Comparison of ENCODE assay signal across 12 cellular contexts in genomic region chrX:44997282-44997813, GRCh38.
DNase-seq lines count a peak whose midpoint lies in the region; ATAC-seq and TF ChIP-seq lines count a peak whose summit lies in the region.
"Had no signal": no experiment of that assay in that cellular context is flagged by ENCODE, and none has a peak within 500 bp of the region (broad histone marks: within the 10 kb centered on the region; RNA-seq: fewer than 3 reads in every experiment).

No MANE protein-coding gene starts in this region.

- H3K27me3 Mint-ChIP-seq in T-helper 1 cell treated with Interleukin-12 subunit alpha and Interleukin-12 subunit beta and Interleukin-4 antibody, amounts not matched to agents 30 μg/mL and 1 μg/mL, for 36 hours (ENCODE audit: low read depth): no peaks in the 10 kb centered on the region
- no peaks in the 10 kb centered on the region for H3K27me3 Mint-ChIP-seq in progenitor cell of endocrine pancreas

- DNase-seq in T-helper 1 cell: no peak
- no peak for DNase-seq in activated naive CD4-positive, alpha-beta T cell treated with anti-CD3 and anti-CD28 coated beads, Interleukin-2, amount 50 U/mL, for 72 hours (ENCODE audit: low spot score in 2 of 2)
- DNase-seq in progenitor cell of endocrine pancreas (ENCODE audit: low spot score, unreplicated experiment): no peak
- no peak for DNase-seq in Right ventricle myocardium superior
- DNase-seq in posterior cingulate gyrus: no peak
- DNase-seq: 8988T, aorta, NCI-H1694 treated with DMSO at 0.1 percent for 48 hours, substantia nigra had no signal

- TF ChIP-seq CTCF in progenitor cell of endocrine pancreas (IDR thresholded peaks at IDR 0.05; ENCODE audit: unreplicated experiment): no peak

- H3K4me1 Mint-ChIP-seq in T-helper 1 cell treated with Interleukin-12 subunit alpha and Interleukin-12 subunit beta and Interleukin-4 antibody, amounts not matched to agents 30 μg/mL and 1 μg/mL, for 36 hours (ENCODE audit: low read depth): peaks cover 38% of the 10 kb centered on the region
- H3K4me1 Mint-ChIP-seq in progenitor cell of endocrine pancreas (ENCODE audit: low read depth): peaks cover 24% of the 10 kb centered on the region

- H3K9me3 Mint-ChIP-seq in T-helper 1 cell treated with Interleukin-12 subunit alpha and Interleukin-12 subunit beta and Interleukin-4 antibody, amounts not matched to agents 30 μg/mL and 1 μg/mL, for 36 hours: no peaks in the 10 kb centered on the region
- peaks cover 0 to 8% of the 10 kb centered on the region in 2 donors for H3K9me3 Mint-ChIP-seq in activated naive CD4-positive, alpha-beta T cell treated with anti-CD3 and anti-CD28 coated beads, Interleukin-2, amount 50 U/mL, for 72 hours
- peaks cover 47% of the 10 kb centered on the region for H3K9me3 Mint-ChIP-seq in progenitor cell of endocrine pancreas (ENCODE audit: low read depth)

- peak; percentile 17 for ATAC-seq in GM21717 (IDR thresholded peaks at IDR 0.05; ENCODE audit: unreplicated experiment)
- ATAC-seq in activated naive CD4-positive, alpha-beta T cell treated with anti-CD3 and anti-CD28 coated beads, Interleukin-2, amount 50 U/mL, for 72 hours: no peak
- ATAC-seq in Right ventricle myocardium superior (ENCODE audit: poor library complexity): no peak
- no peak for ATAC-seq in HG03108 (IDR thresholded peaks at IDR 0.05; ENCODE audit: unreplicated experiment)

- H3K4me3 Mint-ChIP-seq in T-helper 1 cell treated with Interleukin-12 subunit alpha and Interleukin-12 subunit beta and Interleukin-4 antibody, amounts not matched to agents 30 μg/mL and 1 μg/mL, for 36 hours: peak overlapping the region; percentile 36
- no peak overlapping the region for H3K4me3 Mint-ChIP-seq in progenitor cell of endocrine pancreas (ENCODE audit: low read depth)

- peaks cover 9% of the 10 kb centered on the region for H3K36me3 Mint-ChIP-seq in T-helper 1 cell treated with Interleukin-12 subunit alpha and Interleukin-12 subunit beta and Interleukin-4 antibody, amounts not matched to agents 30 μg/mL and 1 μg/mL, for 36 hours (ENCODE audit: low read depth)
- peaks cover 0 to 26% of the 10 kb centered on the region in 2 donors for H3K36me3 Mint-ChIP-seq in activated naive CD4-positive, alpha-beta T cell treated with anti-CD3 and anti-CD28 coated beads, Interleukin-2, amount 50 U/mL, for 72 hours
- peaks cover 28% of the 10 kb centered on the region for H3K36me3 Mint-ChIP-seq in progenitor cell of endocrine pancreas (ENCODE audit: insufficient read depth)

- H3K27ac Mint-ChIP-seq in T-helper 1 cell treated with Interleukin-12 subunit alpha and Interleukin-12 subunit beta and Interleukin-4 antibody, amounts not matched to agents 30 μg/mL and 1 μg/mL, for 36 hours: peak overlapping the region; percentile 89
- H3K27ac Mint-ChIP-seq in activated naive CD4-positive, alpha-beta T cell treated with anti-CD3 and anti-CD28 coated beads, Interleukin-2, amount 50 U/mL, for 72 hours: peak overlapping the region; percentile 90 to 93
- peak overlapping the region; percentile 32 for H3K27ac Mint-ChIP-seq in progenitor cell of endocrine pancreas

- intact Hi-C loops in Right ventricle myocardium superior (cut with DNase I) (no loop called here), posterior cingulate gyrus (cut with DNase I) (no loop called here)

Comparison
In these comparisons a context has a peak if more than half of its experiments do, and no peak if none do; other contexts are left out.
1. H3K27ac Mint-ChIP-seq: peak in every context shown above with its lines; median percentile 92 in activated naive CD4-positive, alpha-beta T cell treated with anti-CD3 and anti-CD28 coated beads, Interleukin-2, amount 50 U/mL, for 72 hours; 89 in T-helper 1 cell treated with Interleukin-12 subunit alpha and Interleukin-12 subunit beta and Interleukin-4 antibody, amounts not matched to agents 30 μg/mL and 1 μg/mL, for 36 hours; 32 in progenitor cell of endocrine pancreas.